Comparison of ENCODE assay signal across 14 cellular contexts in the genomic region with DNA sequence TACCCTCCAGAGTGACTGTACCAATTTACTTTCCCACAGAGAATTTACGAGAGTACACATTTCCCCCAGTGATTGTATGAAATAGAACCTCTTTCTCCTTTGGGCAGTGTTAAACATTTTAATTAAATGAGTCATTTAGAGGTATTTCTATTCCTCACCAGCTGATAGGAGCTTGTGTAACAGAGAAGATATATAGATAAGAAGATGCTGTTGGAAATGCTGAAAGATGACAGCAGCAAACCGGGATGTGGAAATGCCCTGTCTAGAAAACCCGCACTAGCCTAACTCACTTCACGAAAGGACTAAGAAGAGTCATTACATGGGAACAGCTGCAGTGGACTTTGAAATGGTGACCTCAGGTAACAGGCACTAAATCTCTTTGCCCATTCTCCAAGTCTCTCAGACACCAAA.
DNase-seq lines count a peak whose midpoint lies in the region; ATAC-seq, FAIRE-seq and TF ChIP-seq lines count a peak whose summit lies in the region.
"Had no signal": no experiment of that assay in that cellular context is flagged by ENCODE, and none has a peak within 500 bp of the region (broad histone marks: within the 10 kb centered on the region; RNA-seq: fewer than 3 reads in every experiment).

No MANE protein-coding gene starts in this region.

- H3K27me3 ChIP-seq in pancreas = no peaks in the 10 kb centered on the region
- H3K27me3 ChIP-seq: ascending aorta had no signal

- H3K36me3 Mint-ChIP-seq in T-helper 2 cell treated with Interferon-gamma antibody and Interleukin-4, amounts not matched to agents 5 μg/mL and 100 μg/mL, for 36 hours (ENCODE audit: low read depth) = no peaks in the 10 kb centered on the region

- DNase-seq in GM04503 (ENCODE audit: low read depth) (peak; percentile 71), RPMI7951 (ENCODE audit: low read depth) (peak; percentile 94), epithelial cell of prostate (ENCODE audit: low read depth, low spot score) (peak; percentile 31), retinal pigment epithelial cell (ENCODE audit: low read depth) (peak; percentile 10), occipital lobe (lab: John Stamatoyannopoulos, UW) (no peak), AML-193 (lab: John Stamatoyannopoulos, UW) (no peak), pancreas (no peak)
- DNase-seq in T-helper 2 cell treated with Interferon-gamma antibody and Interleukin-4, amounts not matched to agents 5 μg/mL and 100 μg/mL, for 36 hours (ENCODE audit: low spot score) = no peak
- DNase-seq: activated T-cell treated with anti-CD3 and anti-CD28 coated beads, Interleukin-2, amount 50 U/mL, for 24 hours; left ventricle myocardium inferior; NCI-H1694; stimulated activated CD4-positive, alpha-beta T cell treated with anti-CD3 and anti-CD28 coated beads, Interleukin-1b, Interleukin-23, amount 100 ng/mL, for 48 hours; stimulated activated naive CD8-positive, alpha-beta T cell treated with anti-CD3 and anti-CD28 coated beads, Interleukin-15, Interleukin-2, amounts not matched to agents 100 U/mL and 50 U/mL, for 24 hours had no signal

- H3K4me1 ChIP-seq in pancreas = no peaks in the 10 kb centered on the region
- H3K4me1 ChIP-seq: ascending aorta, left ventricle myocardium inferior had no signal

- ATAC-seq in pancreas = no peak
- ATAC-seq: stimulated activated naive CD8-positive, alpha-beta T cell treated with anti-CD3 and anti-CD28 coated beads, Interleukin-15, Interleukin-2, amounts not matched to agents 100 U/mL and 50 U/mL, for 24 hours had no signal

- no peaks in the 10 kb centered on the region for H3K27me3 Mint-ChIP-seq in T-helper 2 cell treated with Interferon-gamma antibody and Interleukin-4, amounts not matched to agents 5 μg/mL and 100 μg/mL, for 36 hours (ENCODE audit: low read depth)
- H3K27me3 Mint-ChIP-seq: activated T-cell treated with anti-CD3 and anti-CD28 coated beads, Interleukin-2, amount 50 U/mL, for 24 hours had no signal

- no peaks in the 10 kb centered on the region for H3K4me1 Mint-ChIP-seq in T-helper 2 cell treated with Interferon-gamma antibody and Interleukin-4, amounts not matched to agents 5 μg/mL and 100 μg/mL, for 36 hours (ENCODE audit: low read depth)

- TF ChIP-seq CTCF in retinal pigment epithelial cell (conservative IDR thresholded peaks at IDR 0.05; ENCODE audit: low read depth, low read length) (no peak), pancreas (IDR thresholded peaks at IDR 0.05) (no peak)

- H3K36me3 ChIP-seq in pancreas = no peaks in the 10 kb centered on the region
- H3K36me3 ChIP-seq: left ventricle myocardium inferior had no signal

- intact Hi-C loops in pancreas (cut with DNase I) = no loop called here

- H3K4me3 ChIP-seq in retinal pigment epithelial cell (ENCODE audit: low read length) (no peak overlapping the region), pancreas (no peak overlapping the region)
- H3K4me3 ChIP-seq: ascending aorta, left ventricle myocardium inferior had no signal

- FAIRE-seq in pancreas (lab: Jason Lieb, UNC) = no peak

- no peaks in the 10 kb centered on the region for H3K9me3 ChIP-seq in pancreas

- H3K4me3 Mint-ChIP-seq in T-helper 2 cell treated with Interferon-gamma antibody and Interleukin-4, amounts not matched to agents 5 μg/mL and 100 μg/mL, for 36 hours = no peak overlapping the region
- H3K4me3 Mint-ChIP-seq: activated T-cell treated with anti-CD3 and anti-CD28 coated beads, Interleukin-2, amount 50 U/mL, for 24 hours had no signal

- H3K27ac ChIP-seq in epithelial cell of prostate (peak overlapping the region; percentile 12), pancreas (no peak overlapping the region)
- H3K27ac ChIP-seq: left ventricle myocardium inferior had no signal

- H3K9me3 Mint-ChIP-seq in T-helper 2 cell treated with Interferon-gamma antibody and Interleukin-4, amounts not matched to agents 5 μg/mL and 100 μg/mL, for 36 hours = no peaks in the 10 kb centered on the region
- H3K9me3 Mint-ChIP-seq: activated T-cell treated with anti-CD3 and anti-CD28 coated beads, Interleukin-2, amount 50 U/mL, for 24 hours had no signal

- H3K27ac Mint-ChIP-seq in T-helper 2 cell treated with Interferon-gamma antibody and Interleukin-4, amounts not matched to agents 5 μg/mL and 100 μg/mL, for 36 hours = no peak overlapping the region
- H3K27ac Mint-ChIP-seq: activated T-cell treated with anti-CD3 and anti-CD28 coated beads, Interleukin-2, amount 50 U/mL, for 24 hours had no signal

- 92 to 93% methylated on average over 4 of the region's 4 CpGs for WGBS in pancreas, 2 donors

Comparison
In these comparisons a context has a peak if more than half of its experiments do, and no peak if none do; other contexts are left out.
1. DNase-seq: peak in GM04503 (single experiment), RPMI7951 (single experiment), epithelial cell of prostate (single experiment) and retinal pigment epithelial cell (single experiment); none in T-helper 2 cell treated with Interferon-gamma antibody and Interleukin-4, amounts not matched to agents 5 μg/mL and 100 μg/mL, for 36 hours (single experiment), occipital lobe (single experiment), AML-193 (0 of 2) and pancreas (0 of 6).